ENCODE assay signal across 1 cellular context in genomic region chr4:182748949-182749348, GRCh38.
TF ChIP-seq lines count a peak whose summit lies in the region.

No MANE protein-coding gene starts in this region.

TF ChIP-seq in IMR-90, 13 proteins besides CTCF, POLR2A, EP300 and RAD21 (continued from another document):
- TF ChIP-seq, protein P1, sequence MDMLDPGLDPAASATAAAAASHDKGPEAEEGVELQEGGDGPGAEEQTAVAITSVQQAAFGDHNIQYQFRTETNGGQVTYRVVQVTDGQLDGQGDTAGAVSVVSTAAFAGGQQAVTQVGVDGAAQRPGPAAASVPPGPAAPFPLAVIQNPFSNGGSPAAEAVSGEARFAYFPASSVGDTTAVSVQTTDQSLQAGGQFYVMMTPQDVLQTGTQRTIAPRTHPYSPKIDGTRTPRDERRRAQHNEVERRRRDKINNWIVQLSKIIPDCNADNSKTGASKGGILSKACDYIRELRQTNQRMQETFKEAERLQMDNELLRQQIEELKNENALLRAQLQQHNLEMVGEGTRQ (IDR thresholded peaks at IDR 0.05; ENCODE audit: low read depth, low read length) = no peak
- TF ChIP-seq RFX5 (IDR thresholded peaks at IDR 0.05; ENCODE audit: low read depth, low read length) (no peak), MAFK (IDR thresholded peaks at IDR 0.05; ENCODE audit: low read depth, low read length) (no peak)
